ENCODE assay signal across 22 cellular contexts in genomic region chr1:19817160-19817559, GRCh38. TPM values are rescaled to one million over a fixed set of nuclear protein-coding genes. Genes with fewer than 3 reads are reported as not detected.
DNase-seq lines count a peak whose midpoint lies in the region; ATAC-seq and TF ChIP-seq lines count a peak whose summit lies in the region.
"Had no signal": no experiment of that assay in that cellular context is flagged by ENCODE, and none has a peak within 500 bp of the region (broad histone marks: within the 10 kb centered on the region; RNA-seq: fewer than 3 reads in every experiment).

No MANE protein-coding gene starts in this region.

- no peaks in the 10 kb centered on the region for H3K9me3 ChIP-seq in HUES48 (ENCODE audit: control insufficient read depth, insufficient read depth, low read length)
- H3K9me3 ChIP-seq in body of pancreas: no peaks in the 10 kb centered on the region
- H3K9me3 ChIP-seq in mucosa of rectum (ENCODE audit: control insufficient read depth in 2 of 2, low read length in 2 of 2): no peaks in the 10 kb centered on the region
- no peaks in the 10 kb centered on the region for H3K9me3 ChIP-seq in transverse colon
- H3K9me3 ChIP-seq in GM23248 (ENCODE audit: low read depth): no peaks in the 10 kb centered on the region
- H3K9me3 ChIP-seq in left lung: no peaks in the 10 kb centered on the region
- H3K9me3 ChIP-seq: BE2C had no signal

- H3K9me2 ChIP-seq in GM23248 (ENCODE audit: insufficient read depth): no peaks in the 10 kb centered on the region

- H3K36me3 ChIP-seq in HUES48 (ENCODE audit: control insufficient read depth, insufficient read depth, low read length) (no peaks in the 10 kb centered on the region), body of pancreas (replicated peaks in 1 of 2; ENCODE audit: insufficient read depth in 1 of 2, low read depth in 2 of 2) (no peaks in the 10 kb centered on the region), mucosa of rectum (ENCODE audit: control insufficient read depth in 2 of 2, insufficient read depth in 2 of 2, low read length in 2 of 2) (no peaks in the 10 kb centered on the region), transverse colon (no peaks in the 10 kb centered on the region), GM23248 (ENCODE audit: low read depth) (no peaks in the 10 kb centered on the region), left lung (no peaks in the 10 kb centered on the region)
- H3K36me3 ChIP-seq: BE2C had no signal

- no peaks in the 10 kb centered on the region for H3F3A ChIP-seq in GM23248 (ENCODE audit: insufficient read depth)

- no peak overlapping the region for H3K9ac ChIP-seq in HUES48 (ENCODE audit: low read depth, low read length)
- H3K9ac ChIP-seq in mucosa of rectum (ENCODE audit: low read depth in 1 of 2, low read length in 2 of 2): no peak overlapping the region
- no peak overlapping the region for H3K9ac ChIP-seq in GM23248

- no peak for TF ChIP-seq CTCF in body of pancreas (IDR thresholded peaks at IDR 0.05)
- no peak for TF ChIP-seq CTCF in transverse colon (IDR thresholded peaks at IDR 0.05)
- no peak for TF ChIP-seq CTCF in left lung (IDR thresholded peaks at IDR 0.05)

- intact Hi-C loops in body of pancreas (cut with DNase I) (no loop called here), transverse colon (cut with DNase I; ENCODE audit: low total_unique reads) (no loop called here), left lung (cut with DNase I) (no loop called here)

- H3K27ac ChIP-seq in HUES48 (ENCODE audit: low read depth, low read length) (peak overlapping the region; percentile 11), body of pancreas (peak overlapping the region; percentile 94 to 97 (median 96)), mucosa of rectum (ENCODE audit: low read depth in 2 of 2, low read length in 2 of 2) (peak overlapping the region; percentile 17 to 96), transverse colon (peak overlapping the region; percentile 74 to 87 (median 84)), GM23248 (no peak overlapping the region), left lung (no peak overlapping the region)
- H3K27ac ChIP-seq: RWPE1, SK-N-MC had no signal

- H3K79me2 ChIP-seq in GM23248 (ENCODE audit: insufficient read depth): no peaks in the 10 kb centered on the region

- no peaks in the 10 kb centered on the region; the same call in 1 of the 2 replicates for H3K27me3 ChIP-seq in HUES48 (ENCODE audit: control insufficient read depth, insufficient read depth, low read length)
- H3K27me3 ChIP-seq in body of pancreas: no peaks in the 10 kb centered on the region
- no peaks in the 10 kb centered on the region for H3K27me3 ChIP-seq in mucosa of rectum (ENCODE audit: control insufficient read depth in 2 of 2, insufficient read depth in 2 of 2, low read length in 2 of 2)
- H3K27me3 ChIP-seq in transverse colon: no peaks in the 10 kb centered on the region
- H3K27me3 ChIP-seq in GM23248 (replicated peaks; ENCODE audit: insufficient read depth): no peaks in the 10 kb centered on the region
- H3K27me3 ChIP-seq in left lung: peaks cover 0 to 5% of the 10 kb centered on the region in 2 donors
- H3K27me3 ChIP-seq: BE2C had no signal

- H2AFZ ChIP-seq in GM23248: no peak overlapping the region

- no peak for DNase-seq in body of pancreas
- DNase-seq in transverse colon: no peak
- DNase-seq in GM23248: no peak
- no peak for DNase-seq in left lung
- DNase-seq: BE2C, DMS53, GDM1, GOT3, KBM-7, NCI-H1092 treated with DMSO at 0.1 percent for 48 hours, NCI-H1436 treated with DMSO at 0.1 percent for 48 hours, NCI-H2029, NCI-H2227 treated with DMSO at 0.1 percent for 48 hours, NCI-H510A, NCI-H748 treated with DMSO at 0.1 percent for 48 hours, SHP77 treated with DMSO at 0.1 percent for 48 hours had no signal

- H3K4me1 ChIP-seq in HUES48 (ENCODE audit: control insufficient read depth, insufficient read depth, low read length) (peaks cover 30% of the 10 kb centered on the region), body of pancreas (peaks cover 51% of the 10 kb centered on the region), mucosa of rectum (ENCODE audit: control insufficient read depth in 2 of 2, insufficient read depth in 2 of 2, low read length in 2 of 2) (peaks cover 11 to 39% of the 10 kb centered on the region in 2 donors), transverse colon (peaks cover 2 to 19% (median 14%) of the 10 kb centered on the region in 4 donors), GM23248 (ENCODE audit: insufficient read depth) (no peaks in the 10 kb centered on the region), left lung (no peaks in the 10 kb centered on the region)
- H3K4me1 ChIP-seq: BE2C had no signal

- in situ Hi-C loops in transverse colon (cut with MboI; ENCODE audit: low pct_ligation_motif_present in 1 of 4, low pct_unique_long_range_greater_than_20kb in 1 of 4, low sequenced_read_pairs in 3 of 4): no loop called here
- in situ Hi-C loops in GM23248 (cut with MboI): no loop called here

- whole genome bisulfite sequencing in body of pancreas, 2 donors: 78 to 86% methylated on average over 5 of the region's 5 CpGs
- WGBS in transverse colon (ENCODE audit: low coverage in 1 of 2), 2 donors: 64 to 83% methylated on average over 2 to 5 of the region's 5 CpGs
- WGBS in GM23248 (ENCODE audit: low coverage in 1 of 2, low lambda C conversion rate in 2 of 2, missing lambda C conversion rate in 2 of 2), 2 experiments: 61 to 69% methylated on average over 5 of the region's 5 CpGs

- no peaks in the 10 kb centered on the region for H4K20me1 ChIP-seq in GM23248 (ENCODE audit: insufficient read depth)

- TF ChIP-seq POLR2A in body of pancreas (IDR thresholded peaks at IDR 0.05) (no peak), transverse colon (IDR thresholded peaks at IDR 0.05) (no peak)

- H3K4me3 ChIP-seq in HUES48 (ENCODE audit: low read depth, low read length) (peak overlapping the region; percentile 10; the same call in 1 of the 2 replicates), body of pancreas (no peak overlapping the region), mucosa of rectum (ENCODE audit: low read length in 2 of 2) (no peak overlapping the region), transverse colon (no peak overlapping the region), GM23248 (no peak overlapping the region), left lung (no peak overlapping the region)
- H3K4me3 ChIP-seq: SK-N-MC had no signal

- no peak overlapping the region for H3K4me2 ChIP-seq in GM23248 (ENCODE audit: unreplicated experiment)

- no peak for ATAC-seq in body of pancreas
- no peak for ATAC-seq in HG03135 (IDR thresholded peaks at IDR 0.05; ENCODE audit: unreplicated experiment)
- ATAC-seq in left lung: no peak

- TF ChIP-seq EP300 in transverse colon (IDR thresholded peaks at IDR 0.05; ENCODE audit: low read depth): no peak

RNA-seq across cellular contexts. Expression of gene RNF186, which starts 2.1 kb away (rescaled TPM):
- total RNA-seq in body of pancreas (10 to 100 TPM in 1 of 2 donors, 1 to 10 TPM in 1; 9.2 to 32.9 TPM), transverse colon (100 to 1,000 TPM in 1 of 4 donors, 10 to 100 TPM in 3; 10.5 to 174 (median 63.2) TPM), left lung (not detected)
- total RNA-seq in GM23248 (2014; rRNA removed; shearing (Covaris generic)): not detected in 2 replicates
- polyA plus RNA-seq in GM23248 (2016; fragmentation: Nextera tagmentation; extraction: Ambion mirVana): not detected in 2 replicates
- total RNA-seq: A673 had no signal

RNA-seq across cellular contexts. Expression of gene TMCO4, which starts 17.4 kb away (rescaled TPM):
- total RNA-seq in body of pancreas (10 to 100 TPM; 31.3 to 36.3 TPM), transverse colon (10 to 100 TPM; 16.1 to 36.2 (median 26.9) TPM), left lung (10 to 100 TPM; 21.6 to 22.1 TPM)
- total RNA-seq in GM23248 (2014; rRNA removed; shearing (Covaris generic)): 24.5 and 25.9 TPM in 2 replicates
- 10.5 and 10.7 TPM in 2 replicates for polyA plus RNA-seq in GM23248 (2016; fragmentation: Nextera tagmentation; extraction: Ambion mirVana)

Comparison
In these comparisons a context has a peak if more than half of its experiments do, and no peak if none do; other contexts are left out.
1. H3K27ac ChIP-seq: peak in HUES48 (single experiment), body of pancreas (4 of 4), mucosa of rectum (2 of 2) and transverse colon (4 of 4); none in GM23248 (single experiment) and left lung (0 of 2).
2. RNA of gene RNF186, which starts 2.1 kb away (total RNA-seq): 10.5 to 174 TPM in transverse colon and 9.2 to 32.9 TPM in body of pancreas; not detected in left lung and not detected in GM23248; every median in the first group is over 4 times any median in the second.